2 cellular contexts compared by ENCODE assay signal in genomic region chr19:463483-464130, GRCh38.
TF ChIP-seq lines count a peak whose summit lies in the region.

No MANE protein-coding gene starts in this region.

TF ChIP-seq in HEK293, 187 proteins besides CTCF, POLR2A, EP300 and RAD21:
- 0 out of 2 replicates have a peak, but pooled peaks have one; percentile 4 for TF ChIP-seq ZNF362 (tag by site-specific recombination; IDR thresholded peaks at IDR 0.05)
- no peak for TF ChIP-seq SALL2 (tag by site-specific recombination; IDR thresholded peaks at IDR 0.05; ENCODE audit: borderline replicate concordance)
- no peak for TF ChIP-seq ZNF510 (tag by site-specific recombination; IDR thresholded peaks at IDR 0.05; ENCODE audit: insufficient replicate concordance)

TF ChIP-seq in H1, 55 proteins besides CTCF, POLR2A, EP300 and RAD21:
- TF ChIP-seq NRF1 (IDR thresholded peaks at IDR 0.05; ENCODE audit: low read depth, low read length) (no peak), BRCA1 (IDR thresholded peaks at IDR 0.05; ENCODE audit: low read depth, low read length) (no peak), TEAD4 (IDR thresholded peaks at IDR 0.05; ENCODE audit: low read depth, low read length) (no peak), ASH2L (IDR thresholded peaks at IDR 0.05; ENCODE audit: low read length) (no peak), CHD2 (IDR thresholded peaks at IDR 0.05; ENCODE audit: low read length) (no peak), CHD7 (IDR thresholded peaks at IDR 0.05; ENCODE audit: insufficient replicate concordance, low read length) (no peak), KDM1A (IDR thresholded peaks at IDR 0.05; ENCODE audit: borderline replicate concordance, low read length) (no peak), TAF1 (IDR thresholded peaks at IDR 0.05; ENCODE audit: low read depth, low read length) (no peak), GTF2F1 (IDR thresholded peaks at IDR 0.05; ENCODE audit: borderline replicate concordance, low read depth, low read length) (no peak), JUND (IDR thresholded peaks at IDR 0.05; ENCODE audit: low read length) (no peak), GABPA (IDR thresholded peaks at IDR 0.05; ENCODE audit: borderline replicate concordance, insufficient read depth, low read length) (no peak), ZNF274 (IDR thresholded peaks at IDR 0.05; ENCODE audit: borderline replicate concordance, extremely low read depth, low read length) (no peak), NANOG (IDR thresholded peaks at IDR 0.05; ENCODE audit: insufficient read depth, low read depth, low read length, poor library complexity, severe bottlenecking) (no peak), POLR2AphosphoS5 (IDR thresholded peaks at IDR 0.05; ENCODE audit: low read depth, low read length) (no peak), TCF12 (IDR thresholded peaks at IDR 0.05; ENCODE audit: low read depth, low read length) (no peak)
